ENCODE assay signal across 29 cellular contexts in genomic region chr4:71171592-71171991, GRCh38.
"Had no signal": no experiment of that assay in that cellular context is flagged by ENCODE, and none has a peak within 500 bp of the region (broad histone marks: within the 10 kb centered on the region; RNA-seq: fewer than 3 reads in every experiment).

No MANE protein-coding gene starts in this region.

- DNase-seq: naive thymus-derived CD4-positive, alpha-beta T cell; natural killer cell; occipital lobe; pancreas; psoas muscle; right cardiac atrium; spleen; stimulated activated CD4-positive, alpha-beta T cell treated with anti-CD3 and anti-CD28 coated beads, Interleukin-12 subunit alpha, Interleukin-12 subunit beta, amount 100 ng/mL, for 4 hours; stimulated activated CD4-positive, alpha-beta T cell treated with anti-CD3 and anti-CD28 coated beads, Interleukin-1b, Interleukin-23, amount 100 ng/mL, for 48 hours; stimulated activated CD4-positive, alpha-beta T cell treated with anti-CD3 and anti-CD28 coated beads, Interleukin-4, amount 100 ng/mL, for 1 hour; stimulated activated CD4-positive, alpha-beta T cell treated with anti-CD3 and anti-CD28 coated beads, Interleukin-4, amount 100 ng/mL, for 4 hours; stimulated activated CD8-positive, alpha-beta memory T cell treated with anti-CD3 and anti-CD28 coated beads, Interleukin-4, amount 100 ng/mL, for 48 hours; stimulated activated naive CD4-positive, alpha-beta T cell; stimulated activated naive CD8-positive, alpha-beta T cell treated with anti-CD3 and anti-CD28 coated beads, Interleukin-15, amount 100 ng/mL, for 72 hours; stimulated activated naive CD8-positive, alpha-beta T cell treated with anti-CD3 and anti-CD28 coated beads, Interleukin-15, Interleukin-2, amounts not matched to agents 100 U/mL and 50 U/mL, for 24 hours; substantia nigra; testis; tibial artery; transverse colon; upper lobe of right lung; uterus had no signal

- H3K27me3 Mint-ChIP-seq: stimulated activated naive CD8-positive, alpha-beta T cell treated with anti-CD3 and anti-CD28 coated beads, Interleukin-15, amount 100 ng/mL, for 72 hours had no signal

- FAIRE-seq: pancreas had no signal

- H3K9me3 Mint-ChIP-seq: natural killer cell; nephron; stimulated activated memory B cell treated with anti-CD40 and anti-IgM and Interleukin-4, amounts not matched to agents 10 μg/mL and 1 μg/mL and 100 μg/mL, for 72 hours; stimulated activated naive CD8-positive, alpha-beta T cell treated with anti-CD3 and anti-CD28 coated beads, Interleukin-15, amount 100 ng/mL, for 72 hours; type B pancreatic cell had no signal

- ATAC-seq: naive thymus-derived CD4-positive, alpha-beta T cell; natural killer cell; pancreas; psoas muscle; right cardiac atrium; sciatic nerve; stimulated activated memory B cell treated with anti-CD40 and anti-IgM and Interleukin-4, amounts not matched to agents 10 μg/mL and 1 μg/mL and 100 μg/mL, for 72 hours; stimulated activated naive CD8-positive, alpha-beta T cell treated with anti-CD3 and anti-CD28 coated beads, Interleukin-15, amount 100 ng/mL, for 72 hours; stimulated activated naive CD8-positive, alpha-beta T cell treated with anti-CD3 and anti-CD28 coated beads, Interleukin-15, Interleukin-2, amounts not matched to agents 100 U/mL and 50 U/mL, for 24 hours; upper lobe of right lung had no signal

- H3K27ac ChIP-seq: neural progenitor cell, pancreas, psoas muscle, skin epidermis, spleen, suprapubic skin, testis, tibial artery, transverse colon, upper lobe of right lung, uterus had no signal

- H3K9ac ChIP-seq: neural progenitor cell had no signal

- H3K4me3 Mint-ChIP-seq: naive thymus-derived CD4-positive, alpha-beta T cell; natural killer cell; nephron; neural progenitor cell; stimulated activated memory B cell treated with anti-CD40 and anti-IgM and Interleukin-4, amounts not matched to agents 10 μg/mL and 1 μg/mL and 100 μg/mL, for 72 hours; stimulated activated naive CD8-positive, alpha-beta T cell treated with anti-CD3 and anti-CD28 coated beads, Interleukin-15, amount 100 ng/mL, for 72 hours; type B pancreatic cell had no signal

- H3K4me3 ChIP-seq: neural progenitor cell, pancreas, psoas muscle, skin epidermis, smooth muscle cell, spleen, suprapubic skin, testis, tibial artery, transverse colon, upper lobe of right lung, uterus had no signal

- H3K4me1 Mint-ChIP-seq: naive thymus-derived CD4-positive, alpha-beta T cell; natural killer cell; nephron; neural progenitor cell; stimulated activated memory B cell treated with anti-CD40 and anti-IgM and Interleukin-4, amounts not matched to agents 10 μg/mL and 1 μg/mL and 100 μg/mL, for 72 hours; stimulated activated naive CD8-positive, alpha-beta T cell treated with anti-CD3 and anti-CD28 coated beads, Interleukin-15, amount 100 ng/mL, for 72 hours had no signal

- H3K36me3 ChIP-seq: neural progenitor cell, pancreas, spleen, suprapubic skin, tibial artery, transverse colon, upper lobe of right lung, uterus had no signal

- H3K27ac Mint-ChIP-seq: natural killer cell; nephron; neural progenitor cell; stimulated activated memory B cell treated with anti-CD40 and anti-IgM and Interleukin-4, amounts not matched to agents 10 μg/mL and 1 μg/mL and 100 μg/mL, for 72 hours; stimulated activated naive CD8-positive, alpha-beta T cell treated with anti-CD3 and anti-CD28 coated beads, Interleukin-15, amount 100 ng/mL, for 72 hours; type B pancreatic cell had no signal

- H3K4me2 ChIP-seq: neural progenitor cell, smooth muscle cell had no signal

- H3K36me3 Mint-ChIP-seq: natural killer cell; neural progenitor cell; stimulated activated memory B cell treated with anti-CD40 and anti-IgM and Interleukin-4, amounts not matched to agents 10 μg/mL and 1 μg/mL and 100 μg/mL, for 72 hours; type B pancreatic cell had no signal

- H3K27me3 ChIP-seq: neural progenitor cell, pancreas, suprapubic skin, testis, tibial artery, transverse colon, upper lobe of right lung, uterus had no signal

- H3K9me3 ChIP-seq: pancreas, psoas muscle, suprapubic skin, testis, tibial artery, transverse colon, upper lobe of right lung, uterus had no signal

- H3K4me1 ChIP-seq: neural progenitor cell, pancreas, psoas muscle, spleen, suprapubic skin, testis, tibial artery, transverse colon, upper lobe of right lung, uterus had no signal

- H2AFZ ChIP-seq: neural progenitor cell had no signal
